21 cellular contexts compared by ENCODE assay signal in genomic region chr2:43207553-43208300, GRCh38. TPM values are rescaled to one million over a fixed set of nuclear protein-coding genes. Genes with fewer than 3 reads are reported as not detected.
DNase-seq lines count a peak whose midpoint lies in the region; ATAC-seq, FAIRE-seq and TF ChIP-seq lines count a peak whose summit lies in the region.
"Had no signal": no experiment of that assay in that cellular context is flagged by ENCODE, and none has a peak within 500 bp of the region (broad histone marks: within the 10 kb centered on the region; RNA-seq: fewer than 3 reads in every experiment).

No MANE protein-coding gene starts in this region.

- no peaks in the 10 kb centered on the region for H3K9me3 ChIP-seq in PC-9 (ENCODE audit: insufficient read depth, low read depth)
- no peaks in the 10 kb centered on the region for H3K9me3 ChIP-seq in small intestine (ENCODE audit: control insufficient read depth, low read depth)
- H3K9me3 ChIP-seq in hepatocyte (ENCODE audit: low read depth) = no peaks in the 10 kb centered on the region
- no peaks in the 10 kb centered on the region for H3K9me3 ChIP-seq in BE2C
- H3K9me3 ChIP-seq: adrenal gland, sigmoid colon had no signal

- peaks cover 51% of the 10 kb centered on the region for H3K4me1 ChIP-seq in PC-9 (replicated peaks; ENCODE audit: insufficient read depth)
- H3K4me1 ChIP-seq in small intestine (ENCODE audit: control insufficient read depth in 2 of 2, insufficient read depth in 1 of 2, low read depth in 1 of 2, low read length in 1 of 2) = no peaks in the 10 kb centered on the region
- H3K4me1 ChIP-seq in hepatocyte (ENCODE audit: insufficient read depth) = peaks cover 12% of the 10 kb centered on the region
- no peaks in the 10 kb centered on the region for H3K4me1 ChIP-seq in BE2C
- H3K4me1 ChIP-seq: adrenal gland had no signal

- H3K27ac Mint-ChIP-seq in activated T-cell treated with anti-CD3 and anti-CD28 coated beads, Interleukin-2, amount 50 U/mL, for 72 hours = no peak overlapping the region
- H3K27ac Mint-ChIP-seq: activated CD4-positive, alpha-beta memory T cell treated with anti-CD3 and anti-CD28 coated beads for 36 hours had no signal

- H2AFZ ChIP-seq in PC-9 (no peak overlapping the region), hepatocyte (no peak overlapping the region)

- peak overlapping the region; percentile 21 for H3K4me3 Mint-ChIP-seq in activated T-cell treated with anti-CD3 and anti-CD28 coated beads, Interleukin-2, amount 50 U/mL, for 4 hours
- no peak overlapping the region for H3K4me3 Mint-ChIP-seq in activated T-cell treated with anti-CD3 and anti-CD28 coated beads, Interleukin-2, amount 50 U/mL, for 72 hours
- H3K4me3 Mint-ChIP-seq: activated CD4-positive, alpha-beta memory T cell treated with anti-CD3 and anti-CD28 coated beads for 36 hours had no signal

- H3K9me3 Mint-ChIP-seq in activated T-cell treated with anti-CD3 and anti-CD28 coated beads, Interleukin-2, amount 50 U/mL, for 4 hours = no peaks in the 10 kb centered on the region
- H3K9me3 Mint-ChIP-seq in activated T-cell treated with anti-CD3 and anti-CD28 coated beads, Interleukin-2, amount 50 U/mL, for 72 hours = no peaks in the 10 kb centered on the region
- H3K9me3 Mint-ChIP-seq: activated CD4-positive, alpha-beta memory T cell treated with anti-CD3 and anti-CD28 coated beads for 36 hours had no signal

- ATAC-seq in activated T-cell treated with anti-CD3 and anti-CD28 coated beads, Interleukin-2, amount 50 U/mL, for 4 hours = no peak
- no peak for ATAC-seq in activated T-cell treated with anti-CD3 and anti-CD28 coated beads, Interleukin-2, amount 50 U/mL, for 72 hours (replicated peaks in 1 of 2)
- ATAC-seq in esophagus mucosa (peak; percentile 79), HG03432 (IDR thresholded peaks at IDR 0.05; ENCODE audit: unreplicated experiment) (no peak)

- WGBS in small intestine, 3 donors = 59 to 78% (median 67%) methylated on average over 9 of the region's 9 CpGs
- WGBS in hepatocyte (ENCODE audit: low lambda C conversion rate, missing lambda C conversion rate) = 68% methylated on average over 9 of the region's 9 CpGs

- H3K36me3 ChIP-seq in PC-9 (ENCODE audit: low read depth) = no peaks in the 10 kb centered on the region
- no peaks in the 10 kb centered on the region for H3K36me3 ChIP-seq in small intestine (ENCODE audit: control insufficient read depth in 2 of 2, insufficient read depth in 2 of 2, low read length in 2 of 2)
- H3K36me3 ChIP-seq in hepatocyte (replicated peaks; ENCODE audit: insufficient read depth, low read depth) = no peaks in the 10 kb centered on the region
- H3K36me3 ChIP-seq in BE2C = no peaks in the 10 kb centered on the region
- H3K36me3 ChIP-seq: adrenal gland, sigmoid colon had no signal

- intact Hi-C loops in PC-9 (cut with micrococcal nuclease; ENCODE audit: unreplicated experiment) = loop anchor here (2.0 kb wide), 1 partner anchor 49 kb away; no protein-coding TSS in a partner anchor

- no peak for FAIRE-seq in small intestine (lab: Jason Lieb, UNC)
- FAIRE-seq: GM12892 had no signal

- H3K79me2 ChIP-seq in PC-9 (ENCODE audit: low read depth) = no peaks in the 10 kb centered on the region
- no peaks in the 10 kb centered on the region for H3K79me2 ChIP-seq in hepatocyte

- H4K20me1 ChIP-seq in PC-9 (ENCODE audit: insufficient read depth) (no peaks in the 10 kb centered on the region), hepatocyte (ENCODE audit: insufficient read depth, poor library complexity, severe bottlenecking) (no peaks in the 10 kb centered on the region)

- peaks cover 17% of the 10 kb centered on the region for H3F3A ChIP-seq in PC-9 (ENCODE audit: insufficient read depth, low read depth)

- H3K36me3 Mint-ChIP-seq in activated T-cell treated with anti-CD3 and anti-CD28 coated beads, Interleukin-2, amount 50 U/mL, for 4 hours (ENCODE audit: insufficient read depth) = no peaks in the 10 kb centered on the region
- no peaks in the 10 kb centered on the region for H3K36me3 Mint-ChIP-seq in activated T-cell treated with anti-CD3 and anti-CD28 coated beads, Interleukin-2, amount 50 U/mL, for 72 hours (ENCODE audit: insufficient read depth in 2 of 2)
- H3K36me3 Mint-ChIP-seq: activated CD4-positive, alpha-beta memory T cell treated with anti-CD3 and anti-CD28 coated beads for 36 hours had no signal

- peak overlapping the region; percentile 84 for H3K27ac ChIP-seq in PC-9
- no peak overlapping the region for H3K27ac ChIP-seq in small intestine (ENCODE audit: low read depth in 1 of 2, low read length in 1 of 2)
- no peak overlapping the region for H3K27ac ChIP-seq in hepatocyte
- H3K27ac ChIP-seq: adrenal gland, sigmoid colon, SK-N-MC had no signal

- H3K27me3 ChIP-seq in PC-9 (ENCODE audit: insufficient read depth, low read depth) (no peaks in the 10 kb centered on the region), small intestine (ENCODE audit: control insufficient read depth in 2 of 2, insufficient read depth in 2 of 2, low read length in 2 of 2) (no peaks in the 10 kb centered on the region), hepatocyte (no peaks in the 10 kb centered on the region), BE2C (no peaks in the 10 kb centered on the region)
- H3K27me3 ChIP-seq: adrenal gland, sigmoid colon had no signal

- POLR2A ChIA-PET in PC-9 (lab: Charles Lee; ENCODE audit: unreplicated experiment) = interaction anchor here (0.6 to 1.2 kb wide), 4 partner anchors 11 to 788 kb away, joined by 3 to 24 read pairs (median 4); no protein-coding TSS in a partner anchor

- no peaks in the 10 kb centered on the region for H3K27me3 Mint-ChIP-seq in activated T-cell treated with anti-CD3 and anti-CD28 coated beads, Interleukin-2, amount 50 U/mL, for 4 hours (ENCODE audit: low read depth)
- H3K27me3 Mint-ChIP-seq in activated T-cell treated with anti-CD3 and anti-CD28 coated beads, Interleukin-2, amount 50 U/mL, for 72 hours (ENCODE audit: low read depth) = no peaks in the 10 kb centered on the region
- H3K27me3 Mint-ChIP-seq: activated CD4-positive, alpha-beta memory T cell treated with anti-CD3 and anti-CD28 coated beads for 36 hours had no signal

- peaks cover 31% of the 10 kb centered on the region for H3K4me1 Mint-ChIP-seq in activated T-cell treated with anti-CD3 and anti-CD28 coated beads, Interleukin-2, amount 50 U/mL, for 4 hours (ENCODE audit: low read depth)
- peaks cover 30% of the 10 kb centered on the region for H3K4me1 Mint-ChIP-seq in activated T-cell treated with anti-CD3 and anti-CD28 coated beads, Interleukin-2, amount 50 U/mL, for 72 hours (ENCODE audit: low read depth)

- DNase-seq in activated T-cell treated with anti-CD3 and anti-CD28 coated beads, Interleukin-2, amount 50 U/mL, for 4 hours = no peak
- DNase-seq in activated T-cell treated with anti-CD3 and anti-CD28 coated beads, Interleukin-2, amount 50 U/mL, for 72 hours = no peak
- peak; percentile 50 to 91 for DNase-seq in PC-9
- peak; percentile 74 for DNase-seq in small intestine
- DNase-seq in hepatocyte (ENCODE audit: low spot score) = no peak
- no peak for DNase-seq in BE2C
- DNase-seq: activated CD4-positive, alpha-beta memory T cell treated with anti-CD3 and anti-CD28 coated beads for 36 hours; adrenal gland; central memory CD4-positive, alpha-beta T cell; effector CD8-positive, alpha-beta T cell; KBM-7; kidney glomerular epithelial cell; NCI-H1092; NCI-H526 treated with DMSO at 0.1 percent for 48 hours; sigmoid colon; stimulated activated CD4-positive, alpha-beta T cell treated with anti-CD3 and anti-CD28 coated beads, Interleukin-2, amount 100 ng/mL, for 48 hours; substantia nigra had no signal

- CTCF ChIA-PET in PC-9 (lab: Charles Lee) = interaction anchor here (0.7 to 1.5 kb wide), 2 partner anchors 20 to 39 kb away, joined by 3 to 4 read pairs; no protein-coding TSS in a partner anchor

- no TSS peak for BruUV-seq in PC-9 (replicated peaks; lab: Mats Ljungman, UMichigan)

- H3K9me2 ChIP-seq in PC-9 (ENCODE audit: insufficient read depth) (no peaks in the 10 kb centered on the region), hepatocyte (replicated peaks; ENCODE audit: insufficient read depth) (no peaks in the 10 kb centered on the region)

- peak overlapping the region; percentile 6; the same call in 1 of the 2 replicates for H3K4me3 ChIP-seq in PC-9
- no peak overlapping the region for H3K4me3 ChIP-seq in small intestine (ENCODE audit: low read depth in 1 of 2, low read length in 2 of 2)
- H3K4me3 ChIP-seq in hepatocyte = no peak overlapping the region
- H3K4me3 ChIP-seq in BE2C (ENCODE audit: low read depth, low read length) = no peak overlapping the region
- H3K4me3 ChIP-seq: adrenal gland, sigmoid colon, SK-N-MC had no signal

- H3K4me2 ChIP-seq in PC-9 = peak overlapping the region; percentile 57
- no peak overlapping the region for H3K4me2 ChIP-seq in hepatocyte

- TF ChIP-seq CTCF in PC-9 (conservative IDR thresholded peaks at IDR 0.05) (no peak), hepatocyte (IDR thresholded peaks at IDR 0.05; ENCODE audit: poor library complexity) (no peak), BE2C (IDR thresholded peaks at IDR 0.05; ENCODE audit: low read depth, low read length) (no peak)

RNA-seq across cellular contexts. Expression of gene ZFP36L2, which starts 18.7 kb away (rescaled TPM):
- 10 to 100 TPM; 67.7 to 81.4 (median 75.5) TPM for total RNA-seq in activated T-cell treated with anti-CD3 and anti-CD28 coated beads, Interleukin-2, amount 50 U/mL, for 4 hours
- 10 to 100 TPM; 70.8 to 86.4 TPM for total RNA-seq in activated T-cell treated with anti-CD3 and anti-CD28 coated beads, Interleukin-2, amount 50 U/mL, for 72 hours
- total RNA-seq in PC-9 (2021) = 31.3 and 34.3 TPM in 2 replicates
- total RNA-seq in esophagus mucosa = 71.0 TPM
- polyA plus RNA-seq in small intestine = 10 to 100 TPM; 62.1 to 98.9 (median 98.8) TPM
- total RNA-seq in hepatocyte = 77.6 and 85.1 TPM in 2 replicates
- 266 and 285 TPM in 2 replicates for polyA plus RNA-seq in hepatocyte
- polyA plus RNA-seq in BE2C (2012; ENCODE audit: insufficient read depth, insufficient read length, low read depth) = 17.9 TPM

Comparison
In these comparisons a context has a peak if more than half of its experiments do, and no peak if none do; other contexts are left out.
1. DNase-seq: peak in PC-9 (2 of 2) and small intestine (single experiment); none in activated T-cell treated with anti-CD3 and anti-CD28 coated beads, Interleukin-2, amount 50 U/mL, for 4 hours (single experiment), activated T-cell treated with anti-CD3 and anti-CD28 coated beads, Interleukin-2, amount 50 U/mL, for 72 hours (0 of 2), hepatocyte (single experiment) and BE2C (single experiment).